Comparison of ENCODE assay signal across 12 cellular contexts in the genomic region with DNA sequence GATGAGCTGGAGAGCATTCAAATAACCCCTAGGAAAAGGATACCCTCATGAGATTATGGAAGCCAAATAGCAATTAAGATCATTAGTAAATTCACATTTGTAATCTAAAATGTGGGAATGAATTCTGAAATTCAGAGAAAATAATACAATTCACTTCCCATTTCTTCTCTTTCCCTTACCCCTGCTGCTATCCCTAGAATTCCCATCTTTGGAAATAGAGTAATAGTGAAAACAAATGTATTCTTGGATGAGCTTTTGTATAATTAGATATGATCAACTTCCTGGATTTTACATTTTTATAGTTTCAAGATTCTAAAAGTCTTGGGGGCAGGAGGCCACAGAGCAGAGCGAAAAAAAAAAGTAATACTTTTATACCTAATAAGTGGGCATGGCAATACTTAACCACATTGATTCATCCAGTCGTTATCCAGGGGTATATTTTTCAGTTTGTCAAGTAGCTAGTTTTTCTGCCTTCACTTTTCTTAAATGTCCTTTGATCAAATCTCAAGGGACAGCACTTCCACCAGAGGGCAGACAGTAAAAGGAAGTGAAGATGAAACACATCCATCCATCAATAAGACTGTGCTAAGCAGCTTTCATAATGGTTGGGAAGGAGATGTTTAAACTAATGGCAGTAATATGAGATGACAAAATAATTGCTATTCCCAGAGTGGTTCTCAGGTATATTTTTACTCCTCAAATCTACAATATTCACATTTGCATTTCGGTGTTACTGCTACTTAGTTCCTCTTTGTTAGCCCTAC.
DNase-seq lines count a peak whose midpoint lies in the region; ATAC-seq, FAIRE-seq and TF ChIP-seq lines count a peak whose summit lies in the region.
"Had no signal": no experiment of that assay in that cellular context is flagged by ENCODE, and none has a peak within 500 bp of the region (broad histone marks: within the 10 kb centered on the region; RNA-seq: fewer than 3 reads in every experiment).

No MANE protein-coding gene starts in this region.

- H3K9me3 ChIP-seq in small intestine (ENCODE audit: control insufficient read depth, low read depth) (no peaks in the 10 kb centered on the region), right atrium auricular region (no peaks in the 10 kb centered on the region)
- no peaks in the 10 kb centered on the region for H3K9me3 ChIP-seq in CD4-positive, alpha-beta T cell (ENCODE audit: control insufficient read depth, low read length)

- POLR2A ChIA-PET in CD4-positive, alpha-beta T cell (lab: Charles Lee) = no interaction called here

- H3K9me3 Mint-ChIP-seq in CD4-positive, alpha-beta T cell = no peaks in the 10 kb centered on the region

- DNase-seq in NCI-H2227 (lab: John Stamatoyannopoulos, UW; ENCODE audit: unreplicated experiment) (peak; percentile 18), NCI-H2227 treated with DMSO at 0.1 percent for 48 hours (lab: John Stamatoyannopoulos, UW) (no peak), NCI-H2171 treated with DMSO at 0.1 percent for 48 hours (lab: John Stamatoyannopoulos, UW) (peak; percentile 91), epithelial cell of proximal tubule (ENCODE audit: low read depth) (no peak), small intestine (peak; percentile 23), right atrium auricular region (ENCODE audit: low spot score) (no peak)
- no peak for DNase-seq in CD4-positive, alpha-beta T cell
- DNase-seq: activated CD8-positive, alpha-beta memory T cell treated with anti-CD3 and anti-CD28 coated beads for 24 hours; naive B cell; stimulated activated naive CD8-positive, alpha-beta T cell treated with anti-CD3 and anti-CD28 coated beads, Interleukin-15, Interleukin-2, amounts not matched to agents 100 U/mL and 50 U/mL, for 24 hours had no signal

- H3K4me3 ChIP-seq in epithelial cell of proximal tubule (ENCODE audit: low read depth, low read length) (no peak overlapping the region), small intestine (ENCODE audit: low read depth in 1 of 2, low read length in 2 of 2) (no peak overlapping the region), right atrium auricular region (no peak overlapping the region)

- WGBS in small intestine, 3 donors = 64 to 71% (median 67%) methylated on average over 3 of the region's 3 CpGs

- CTCF ChIA-PET in CD4-positive, alpha-beta T cell (lab: Charles Lee) = no interaction called here

- H3K27ac ChIP-seq in small intestine (ENCODE audit: low read depth in 1 of 2, low read length in 1 of 2) = no peak overlapping the region
- no peak overlapping the region for H3K27ac ChIP-seq in CD4-positive, alpha-beta T cell (ENCODE audit: low read depth, low read length)
- H3K27ac ChIP-seq in right atrium auricular region = no peak overlapping the region

- H3K27me3 Mint-ChIP-seq in CD4-positive, alpha-beta T cell = no peaks in the 10 kb centered on the region
- H3K27me3 Mint-ChIP-seq: IgD-negative memory B cell, naive B cell had no signal

- no peaks in the 10 kb centered on the region for H3K36me3 Mint-ChIP-seq in CD4-positive, alpha-beta T cell (ENCODE audit: low read depth)
- H3K36me3 Mint-ChIP-seq: IgD-negative memory B cell, naive B cell had no signal

- H3K36me3 ChIP-seq in small intestine (ENCODE audit: control insufficient read depth in 2 of 2, insufficient read depth in 2 of 2, low read length in 2 of 2) = no peaks in the 10 kb centered on the region
- H3K36me3 ChIP-seq in right atrium auricular region = no peaks in the 10 kb centered on the region

- no peak overlapping the region for H3K27ac Mint-ChIP-seq in CD4-positive, alpha-beta T cell
- H3K27ac Mint-ChIP-seq: IgD-negative memory B cell, naive B cell had no signal

- H3K4me3 Mint-ChIP-seq in CD4-positive, alpha-beta T cell = no peak overlapping the region
- H3K4me3 Mint-ChIP-seq: IgD-negative memory B cell, naive B cell had no signal

- no peaks in the 10 kb centered on the region for H3K4me1 Mint-ChIP-seq in CD4-positive, alpha-beta T cell (ENCODE audit: low read depth)
- H3K4me1 Mint-ChIP-seq: IgD-negative memory B cell, naive B cell had no signal

- FAIRE-seq in small intestine (lab: Jason Lieb, UNC) = no peak

- ATAC-seq in CD4-positive, alpha-beta T cell (ENCODE audit: poor library complexity) = no peak
- ATAC-seq in HG03159 (IDR thresholded peaks at IDR 0.05; ENCODE audit: unreplicated experiment) = no peak
- ATAC-seq: stimulated activated naive CD8-positive, alpha-beta T cell treated with anti-CD3 and anti-CD28 coated beads, Interleukin-15, Interleukin-2, amounts not matched to agents 100 U/mL and 50 U/mL, for 24 hours had no signal

- no peaks in the 10 kb centered on the region for H3K27me3 ChIP-seq in small intestine (ENCODE audit: control insufficient read depth in 2 of 2, insufficient read depth in 2 of 2, low read length in 2 of 2)
- H3K27me3 ChIP-seq in CD4-positive, alpha-beta T cell (ENCODE audit: control insufficient read depth, insufficient read depth, low read length) = no peaks in the 10 kb centered on the region
- no peaks in the 10 kb centered on the region for H3K27me3 ChIP-seq in right atrium auricular region

- TF ChIP-seq CTCF in epithelial cell of proximal tubule (conservative IDR thresholded peaks at IDR 0.05; ENCODE audit: low read depth, low read length) (peak; percentile 63), right atrium auricular region (IDR thresholded peaks at IDR 0.05) (no peak)
- no peak for TF ChIP-seq CTCF in CD4-positive, alpha-beta T cell (IDR thresholded peaks at IDR 0.05)

- H3K4me1 ChIP-seq in small intestine (ENCODE audit: control insufficient read depth in 2 of 2, insufficient read depth in 1 of 2, low read depth in 1 of 2, low read length in 1 of 2) (no peaks in the 10 kb centered on the region), right atrium auricular region (no peaks in the 10 kb centered on the region)

- intact Hi-C loops in CD4-positive, alpha-beta T cell (cut with DNase I, micrococcal nuclease) = no loop called here

Comparison
In these comparisons a context has a peak if more than half of its experiments do, and no peak if none do; other contexts are left out.
1. DNase-seq: peak in NCI-H2227 (single experiment), NCI-H2171 treated with DMSO at 0.1 percent for 48 hours (single experiment) and small intestine (single experiment); none in NCI-H2227 treated with DMSO at 0.1 percent for 48 hours (single experiment), epithelial cell of proximal tubule (single experiment), CD4-positive, alpha-beta T cell (0 of 10) and right atrium auricular region (single experiment).